1 cellular context compared by ENCODE assay signal in genomic region chr4:104743141-104743748, GRCh38.
TF ChIP-seq lines count a peak whose summit lies in the region.

No MANE protein-coding gene starts in this region.

TF ChIP-seq in WTC11, 78 proteins besides CTCF, POLR2A, EP300 and RAD21 (continued from another document):
- no peak for TF ChIP-seq AFF4 (CRISPR knock-in tag; IDR thresholded peaks at IDR 0.05; ENCODE audit: borderline replicate concordance)
- TF ChIP-seq NFYB (CRISPR knock-in tag; conservative IDR thresholded peaks at IDR 0.05; ENCODE audit: low read depth) = no peak
- no peak for TF ChIP-seq PREB (CRISPR knock-in tag; IDR thresholded peaks at IDR 0.05; ENCODE audit: borderline replicate concordance)
- no peak for TF ChIP-seq SMAD3 (CRISPR knock-in tag; IDR thresholded peaks at IDR 0.05; ENCODE audit: borderline replicate concordance)
- no peak for TF ChIP-seq MAX (CRISPR knock-in tag; IDR thresholded peaks at IDR 0.05)
- TF ChIP-seq RELA (CRISPR knock-in tag; IDR thresholded peaks at IDR 0.05; ENCODE audit: borderline replicate concordance) = no peak
